Comparison of ENCODE assay signal across 19 cellular contexts in genomic region chr13:112987625-112988024, GRCh38. TPM values are rescaled to one million over a fixed set of nuclear protein-coding genes. Genes with fewer than 3 reads are reported as not detected.
DNase-seq lines count a peak whose midpoint lies in the region; ATAC-seq, FAIRE-seq and TF ChIP-seq lines count a peak whose summit lies in the region.
"Had no signal": no experiment of that assay in that cellular context is flagged by ENCODE, and none has a peak within 500 bp of the region (broad histone marks: within the 10 kb centered on the region; RNA-seq: fewer than 3 reads in every experiment).

No MANE protein-coding gene starts in this region.

- H2BK5ac ChIP-seq in IMR-90 (ENCODE audit: low read depth, low read length, poor library complexity, severe bottlenecking), result no peak overlapping the region
- H2BK5ac ChIP-seq in H1 (ENCODE audit: low read depth, low read length), result no peak overlapping the region
- peak overlapping the region; percentile 30 for H2BK5ac ChIP-seq in neuronal stem cell (ENCODE audit: low read length)

- DNase-seq in IMR-90, result no peak
- DNase-seq in H1 (ENCODE audit: low read depth in 1 of 2, low spot score in 2 of 2), result no peak
- DNase-seq in neuronal stem cell (ENCODE audit: low spot score), result no peak
- no peak for DNase-seq in upper lobe of right lung
- DNase-seq in NCI-H1436 treated with DMSO at 0.1 percent for 48 hours (lab: John Stamatoyannopoulos, UW), result no peak
- DNase-seq in NCI-H2107 treated with DMSO at 0.1 percent for 48 hours (lab: John Stamatoyannopoulos, UW; ENCODE audit: unreplicated experiment), result no peak
- DNase-seq: ACHN; BE2C; CD4-positive, CD25-positive, alpha-beta regulatory T cell; CD8-positive, alpha-beta memory T cell; COR-L47; DMS 273 treated with DMSO at 0.1 percent for 48 hours; DMS53 had no signal

- H3K36me3 ChIP-seq in IMR-90 (ENCODE audit: control insufficient read depth, insufficient read depth, low read length), result no peaks in the 10 kb centered on the region
- no peaks in the 10 kb centered on the region for H3K36me3 ChIP-seq in H1 (ENCODE audit: control insufficient read depth in 2 of 4, insufficient read depth in 4 of 4, low read length in 3 of 4)
- no peaks in the 10 kb centered on the region for H3K36me3 ChIP-seq in neuronal stem cell (replicated peaks in 1 of 2; ENCODE audit: control insufficient read depth in 2 of 2, insufficient read depth in 2 of 2, low read length in 2 of 2)
- no peaks in the 10 kb centered on the region for H3K36me3 ChIP-seq in upper lobe of right lung
- H3K36me3 ChIP-seq: BE2C, HAP-1 had no signal

- H3K79me2 ChIP-seq in H1 (ENCODE audit: control insufficient read depth in 1 of 2, insufficient read depth in 2 of 2, low read length in 2 of 2), result no peaks in the 10 kb centered on the region

- peak overlapping the region; percentile 65 for H2AK9ac ChIP-seq in IMR-90 (replicated peaks; ENCODE audit: low read depth, low read length, poor library complexity)

- no peak overlapping the region for H2AFZ ChIP-seq in IMR-90 (replicated peaks; ENCODE audit: low read length, poor library complexity)
- no peak overlapping the region for H2AFZ ChIP-seq in H1 (ENCODE audit: low read length)
- H2AFZ ChIP-seq in neuronal stem cell (ENCODE audit: low read length), result no peak overlapping the region

- no peaks in the 10 kb centered on the region for H3K79me1 ChIP-seq in IMR-90 (ENCODE audit: low read depth in 1 of 2, low read length in 2 of 2)
- H3K79me1 ChIP-seq in H1 (ENCODE audit: low read depth, low read length), result no peaks in the 10 kb centered on the region; the same call in 1 of the 2 replicates
- peaks cover 11% of the 10 kb centered on the region for H3K79me1 ChIP-seq in neuronal stem cell (ENCODE audit: low read depth, low read length)

- H3K4ac ChIP-seq in IMR-90 (ENCODE audit: low read depth, low read length), result no peak overlapping the region
- H3K4ac ChIP-seq in H1 (replicated peaks; ENCODE audit: insufficient read length, low read depth, low read length), result no peak overlapping the region
- H3K4ac ChIP-seq in neuronal stem cell (ENCODE audit: low read length), result no peak overlapping the region

- TF ChIP-seq EP300 in H1 (IDR thresholded peaks at IDR 0.05; ENCODE audit: borderline replicate concordance in 1 of 2, low read depth in 2 of 2, low read length in 2 of 2), result no peak

- no peak overlapping the region for H3K18ac ChIP-seq in IMR-90 (ENCODE audit: low read depth, low read length)
- H3K18ac ChIP-seq in H1 (ENCODE audit: extremely low read depth, low read length), result no peak overlapping the region
- H3K18ac ChIP-seq in neuronal stem cell (ENCODE audit: low read length), result peak overlapping the region; percentile 35

- intact Hi-C loops in IMR-90 (cut with micrococcal nuclease), result no loop called here
- intact Hi-C loops in upper lobe of right lung (cut with DNase I), result no loop called here

- TF ChIP-seq CTCF in IMR-90 (conservative IDR thresholded peaks at IDR 0.05; ENCODE audit: low read depth, low read length) (no peak), H1 (IDR thresholded peaks at IDR 0.05; ENCODE audit: control extremely low read depth in 1 of 3, insufficient read depth in 1 of 3, low read depth in 1 of 3, low read length in 3 of 3) (no peak), upper lobe of right lung (IDR thresholded peaks at IDR 0.05) (no peak)

- H4K5ac ChIP-seq in IMR-90 (ENCODE audit: low read depth, low read length) (no peak overlapping the region), H1 (ENCODE audit: insufficient read length, low read depth, low read length) (no peak overlapping the region)

- no peak for TF ChIP-seq POLR2A in IMR-90 (IDR thresholded peaks at IDR 0.05; ENCODE audit: low read depth, low read length)
- no peak for TF ChIP-seq POLR2A in H1 (IDR thresholded peaks at IDR 0.05; ENCODE audit: control extremely low read depth in 1 of 2, low read depth in 2 of 2, low read length in 2 of 2)

- H3K9ac ChIP-seq in IMR-90 (ENCODE audit: low read depth, low read length) (no peak overlapping the region), H1 (replicated peaks in 1 of 4; ENCODE audit: extremely low read depth in 1 of 4, low read depth in 3 of 4, low read length in 3 of 4) (no peak overlapping the region), neuronal stem cell (ENCODE audit: low read depth, low read length, poor library complexity) (peak overlapping the region; percentile 63)

- H4K91ac ChIP-seq in IMR-90 (ENCODE audit: insufficient read depth, low read depth, low read length) (no peak overlapping the region), H1 (replicated peaks; ENCODE audit: insufficient read length, low read length) (no peak overlapping the region), neuronal stem cell (ENCODE audit: low read depth, low read length, poor library complexity) (no peak overlapping the region)

- no peak overlapping the region for H3K27ac ChIP-seq in IMR-90 (ENCODE audit: insufficient read depth, low read length)
- no peak overlapping the region for H3K27ac ChIP-seq in H1 (ENCODE audit: low read depth, low read length)
- H3K27ac ChIP-seq in neuronal stem cell (replicated peaks; ENCODE audit: low read length), result no peak overlapping the region
- H3K27ac ChIP-seq in upper lobe of right lung, result no peak overlapping the region

- in situ Hi-C loops in IMR-90 (cut with MboI; ENCODE audit: low sequenced_read_pairs), result no loop called here

- H3K4me3 ChIP-seq in IMR-90 (ENCODE audit: insufficient read depth, low read depth, low read length), result no peak overlapping the region
- H3K4me3 ChIP-seq in H1 (ENCODE audit: extremely low read depth in 1 of 4, insufficient read depth in 2 of 4, low read depth in 3 of 4, low read length in 4 of 4), result no peak overlapping the region
- H3K4me3 ChIP-seq in neuronal stem cell (ENCODE audit: low read length in 2 of 2), result no peak overlapping the region
- H3K4me3 ChIP-seq in upper lobe of right lung, result no peak overlapping the region
- H3K4me3 ChIP-seq: HAP-1 had no signal

- no peak overlapping the region for H2BK12ac ChIP-seq in H1 (ENCODE audit: low read depth, low read length)
- no peak overlapping the region for H2BK12ac ChIP-seq in neuronal stem cell (ENCODE audit: low read length)

- TF ChIP-seq RAD21 in IMR-90 (IDR thresholded peaks at IDR 0.05; ENCODE audit: low read length) (no peak), H1 (IDR thresholded peaks at IDR 0.05 in 1 of 2, conservative IDR thresholded peaks at IDR 0.05 in 1 of 2; ENCODE audit: low read depth in 2 of 2, low read length in 2 of 2) (no peak)

- H3K23ac ChIP-seq in IMR-90 (ENCODE audit: low read depth, low read length) (no peak overlapping the region), H1 (ENCODE audit: insufficient read length) (no peak overlapping the region), neuronal stem cell (ENCODE audit: low read depth, low read length, poor library complexity) (no peak overlapping the region)

- H3K23me2 ChIP-seq in H1 (ENCODE audit: low read depth, low read length), result no peaks in the 10 kb centered on the region

- H2AK5ac ChIP-seq in IMR-90 (ENCODE audit: low read depth, low read length) (no peak overlapping the region), H1 (ENCODE audit: low read depth, low read length) (0 out of 2 replicates have a peak overlapping the region, but pooled peaks have one; percentile 39), neuronal stem cell (ENCODE audit: low read depth, low read length) (no peak overlapping the region)

- no peak for FAIRE-seq in H1 (lab: Jason Lieb, UNC)
- FAIRE-seq: A204.1, G401.6, GM12891, GM19239 had no signal

- no peak for ATAC-seq in IMR-90 (ENCODE audit: low read depth)
- peak; percentile 26 for ATAC-seq in upper lobe of right lung
- ATAC-seq in HG02970 (IDR thresholded peaks at IDR 0.05; ENCODE audit: low FRiP score, unreplicated experiment), result no peak

- H3K9me3 ChIP-seq in IMR-90 (ENCODE audit: control insufficient read depth, insufficient read depth, low read length) (no peaks in the 10 kb centered on the region; the same call in 1 of the 2 replicates), H1 (ENCODE audit: insufficient read depth in 2 of 2, low read depth in 1 of 2, low read length in 1 of 2) (peaks cover 6 to 20% of the 10 kb centered on the region in 2 experiments), neuronal stem cell (replicated peaks in 1 of 2; ENCODE audit: control insufficient read depth in 2 of 2, insufficient read depth in 1 of 2, low read depth in 1 of 2, low read length in 2 of 2) (peaks cover 6 to 14% of the 10 kb centered on the region in 2 donors), upper lobe of right lung (no peaks in the 10 kb centered on the region)
- H3K9me3 ChIP-seq: BE2C had no signal

- H2BK120ac ChIP-seq in IMR-90 (ENCODE audit: low read depth, low read length) (no peak overlapping the region), H1 (replicated peaks; ENCODE audit: low read depth, low read length) (no peak overlapping the region), neuronal stem cell (ENCODE audit: low read depth, low read length) (no peak overlapping the region)

- POLR2A ChIA-PET in IMR-90 (lab: Charles Lee; ENCODE audit: unreplicated experiment), result no interaction called here
- POLR2A ChIA-PET in H1 (lab: Charles Lee; ENCODE audit: partially characterized antibody), result no interaction called here

- no peak overlapping the region for H3K4me2 ChIP-seq in IMR-90 (ENCODE audit: low read depth, low read length)
- no peak overlapping the region for H3K4me2 ChIP-seq in H1 (ENCODE audit: insufficient read depth in 1 of 2, low read depth in 2 of 2, low read length in 2 of 2)
- no peak overlapping the region for H3K4me2 ChIP-seq in neuronal stem cell (ENCODE audit: insufficient read depth, low read length, poor library complexity, severe bottlenecking)

- H3K27me3 ChIP-seq in IMR-90 (ENCODE audit: control insufficient read depth, insufficient read depth, low read length) (peaks cover 72% of the 10 kb centered on the region), H1 (replicated peaks in 1 of 4; ENCODE audit: control insufficient read depth in 3 of 4, extremely low read depth in 1 of 4, insufficient read depth in 3 of 4, low read length in 3 of 4) (no peaks in the 10 kb centered on the region), neuronal stem cell (ENCODE audit: control insufficient read depth in 3 of 3, insufficient read depth in 3 of 3, low read depth in 1 of 3, low read length in 3 of 3) (no peaks in the 10 kb centered on the region), upper lobe of right lung (no peaks in the 10 kb centered on the region)
- H3K27me3 ChIP-seq: BE2C had no signal

- H2BK20ac ChIP-seq in IMR-90 (ENCODE audit: low read depth, low read length) (no peak overlapping the region), H1 (ENCODE audit: low read length) (no peak overlapping the region)

- H4K8ac ChIP-seq in IMR-90 (ENCODE audit: low read depth in 2 of 2, low read length in 2 of 2) (no peak overlapping the region), H1 (ENCODE audit: extremely low read depth, insufficient read depth, low read length) (peak overlapping the region; percentile 71; the same call in 1 of the 2 replicates), neuronal stem cell (ENCODE audit: low read depth, low read length) (no peak overlapping the region)

- no TSS peak for BruUV-seq in IMR-90 (replicated peaks; lab: Mats Ljungman, UMichigan)

- no peaks in the 10 kb centered on the region for H3K4me1 ChIP-seq in IMR-90 (ENCODE audit: control insufficient read depth, insufficient read depth, low read length)
- peaks cover 0 to 2% (median under 1%) of the 10 kb centered on the region in 4 experiments; a peak in 4 of 7 replicates for H3K4me1 ChIP-seq in H1 (replicated peaks in 1 of 4; ENCODE audit: control insufficient read depth in 3 of 4, insufficient read depth in 4 of 4, low read length in 3 of 4)
- H3K4me1 ChIP-seq in neuronal stem cell (ENCODE audit: control insufficient read depth in 2 of 2, insufficient read depth in 1 of 2, low read depth in 1 of 2, low read length in 2 of 2), result peaks cover 0 to 15% of the 10 kb centered on the region in 2 donors
- no peaks in the 10 kb centered on the region for H3K4me1 ChIP-seq in upper lobe of right lung
- H3K4me1 ChIP-seq: BE2C, HAP-1 had no signal

- dilution Hi-C loops in IMR-90 (cut with HindIII; ENCODE audit: low sequenced_read_pairs, unreplicated experiment), result no loop called here

- CTCF ChIA-PET in IMR-90 (lab: Yijun Ruan, JAX), result no interaction called here
- CTCF ChIA-PET in H1 (lab: Charles Lee; ENCODE audit: partially characterized antibody), result interaction anchor here (0.8 kb wide), 1 partner anchor 42 kb away, joined by 4 read pairs; no protein-coding TSS in a partner anchor

- H3K9me1 ChIP-seq in IMR-90 (ENCODE audit: insufficient read depth, low read length), result no peaks in the 10 kb centered on the region

- H2BK15ac ChIP-seq in IMR-90 (ENCODE audit: low read depth, low read length) (no peak overlapping the region), H1 (ENCODE audit: low read length) (no peak overlapping the region), neuronal stem cell (ENCODE audit: low read length) (no peak overlapping the region)

- H3K14ac ChIP-seq in IMR-90 (replicated peaks; ENCODE audit: low read depth, low read length) (no peak overlapping the region), H1 (ENCODE audit: insufficient read length) (no peak overlapping the region), neuronal stem cell (ENCODE audit: low read length) (peak overlapping the region; percentile 84)

- WGBS in IMR-90 (ENCODE audit: extremely low coverage in 2 of 2, insufficient read length in 1 of 2), 2 experiments, result no CpG with 5 or more reads among the region's 8 CpGs
- WGBS in H1 (ENCODE audit: extremely low coverage in 1 of 2, insufficient coverage in 1 of 2, insufficient read length in 1 of 2, insufficient replicate concordance in 2 of 2, low coverage in 1 of 2, low lambda C conversion rate in 2 of 2, missing lambda C conversion rate in 1 of 2), 2 experiments, result 80% methylated on average over 8 of the region's 8 CpGs; no CpG with 5 or more reads in 1 of the 2 experiments
- no CpG with 5 or more reads among the region's 8 CpGs for WGBS in neuronal stem cell (ENCODE audit: extremely low coverage in 2 of 2, insufficient read length in 2 of 2, insufficient replicate concordance in 1 of 2), 2 donors

- H3K56ac ChIP-seq in IMR-90 (ENCODE audit: extremely low read depth, insufficient read depth, low read length) (no peak overlapping the region), H1 (replicated peaks; ENCODE audit: insufficient read length, low read depth, low read length) (no peak overlapping the region)

- H4K20me1 ChIP-seq in IMR-90 (ENCODE audit: insufficient read depth, low read length) (no peaks in the 10 kb centered on the region), H1 (replicated peaks in 1 of 2; ENCODE audit: control insufficient read depth in 1 of 2, insufficient read depth in 2 of 2, low read length in 2 of 2) (no peaks in the 10 kb centered on the region)

RNA-seq across cellular contexts. Expression of gene MCF2L, which starts 18.6 kb away (rescaled TPM):
- total RNA-seq in IMR-90 (2012; rRNA removed) (0.18 TPM in 1 of 2 replicates, not detected in the other), upper lobe of right lung (69.7 TPM)
- polyA plus RNA-seq in IMR-90 (2012; rRNA removed) (not detected in 2 replicates), H1 (2011; rRNA removed) (10.1 and 15.9 TPM in 2 replicates)
- 0.02 and 0.09 TPM in 2 replicates for polyA plus RNA-seq in IMR-90 (2012; cell fraction: cytosol; rRNA removed)
- polyA plus RNA-seq in IMR-90 (2012; cell fraction: nucleus; rRNA removed; ENCODE audit: low replicate concordance), result 0.09 and 0.11 TPM in 2 replicates
- total RNA-seq in H1 (2021; fragmentation: NEBNext Ultra II Directional; extraction: Animal tissue kit (Norgen Biotek cat#: 25700)), result 22.9 and 24.4 TPM in 2 replicates
- 13.8 TPM for polyA plus RNA-seq in H1 (2011; cell fraction: cytosol; rRNA removed)
- 82.6 TPM for polyA plus RNA-seq in H1 (2011; cell fraction: nucleus; rRNA removed)
- polyA plus RNA-seq in H1 (2012, experiment 1 of 2), result 16.2 to 22.1 TPM (median 19.9 TPM) in 4 replicates
- polyA plus RNA-seq in H1 (2012, experiment 2 of 2), result 10.5 TPM
- 10.9 TPM for polyA plus RNA-seq in H1 (2013, experiment 1 of 2)
- 11.8 TPM for polyA plus RNA-seq in H1 (2013, experiment 2 of 2)
- 16.6 and 19.1 TPM in 2 replicates for polyA minus RNA-seq in H1 (2011; rRNA and poly(A)+ RNA removed)
- polyA minus RNA-seq in H1 (2011; cell fraction: cytosol; rRNA and poly(A)+ RNA removed), result 18.4 TPM
- 40.8 TPM for polyA minus RNA-seq in H1 (2011; cell fraction: nucleus; rRNA and poly(A)+ RNA removed)
- 20.8 TPM for polyA plus RNA-seq in neuronal stem cell (2013, experiment 1 of 2)
- polyA plus RNA-seq in neuronal stem cell (2013, experiment 2 of 2), result 20.3 TPM

Comparison
In these comparisons a context has a peak if more than half of its experiments do, and no peak if none do; other contexts are left out.
1. RNA of gene MCF2L, which starts 18.6 kb away (total RNA-seq): 69.7 TPM in upper lobe of right lung (single experiment) and 22.9 to 24.4 TPM in H1; 0.18 TPM in IMR-90; every median in the first group is over 10 times any median in the second.